Comparison of ENCODE assay signal across 8 cellular contexts in the genomic region with DNA sequence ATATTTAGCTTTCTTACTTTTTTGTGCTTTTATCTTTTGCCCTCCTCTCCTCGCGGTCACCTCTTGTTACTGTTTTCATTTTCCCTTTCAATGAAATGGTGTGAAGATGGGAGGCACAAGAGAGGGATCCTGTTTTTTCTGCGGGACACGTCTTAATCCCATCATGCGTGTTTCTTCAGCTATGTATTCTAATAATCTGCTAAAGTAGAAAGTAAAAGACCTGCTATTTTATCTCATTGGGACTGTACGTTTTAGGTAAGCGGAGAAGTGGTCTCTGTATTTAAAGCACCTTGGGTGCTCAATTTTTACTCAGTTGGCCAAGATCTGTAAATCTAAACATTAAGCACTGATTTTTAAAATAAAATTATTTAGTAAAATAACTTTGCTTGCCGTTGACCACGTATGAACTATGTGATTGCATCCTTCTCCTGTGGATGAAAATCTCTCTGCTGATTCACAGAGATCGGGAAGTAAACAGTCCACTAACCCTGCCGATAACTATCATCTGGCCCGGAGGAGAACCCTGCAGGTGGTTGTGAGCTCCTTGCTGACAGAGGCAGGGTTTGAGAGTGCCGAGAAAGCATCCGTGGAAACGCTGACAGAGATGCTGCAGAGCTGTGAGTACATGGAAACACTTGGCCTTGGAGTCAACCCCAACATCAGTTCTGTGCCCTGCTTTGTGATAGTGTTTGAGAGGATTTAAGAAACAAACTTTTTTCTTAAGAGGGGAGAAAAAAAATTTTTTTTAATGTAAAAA. TPM values are rescaled to one million over a fixed set of nuclear protein-coding genes. Genes with fewer than 3 reads are reported as not detected.
DNase-seq lines count a peak whose midpoint lies in the region; ATAC-seq, FAIRE-seq and TF ChIP-seq lines count a peak whose summit lies in the region.

No MANE protein-coding gene starts in this region.

- no peaks in the 10 kb centered on the region for H3K9me2 ChIP-seq in GM23248 (ENCODE audit: insufficient read depth)

- peak overlapping the region; percentile 88 for H3K4me3 ChIP-seq in GM23248
- H3K4me3 ChIP-seq in SK-N-MC = peak overlapping the region; percentile 92
- H3K4me3 ChIP-seq in foreskin fibroblast (ENCODE audit: low read depth in 1 of 2, low read length in 2 of 2) = peak overlapping the region; percentile 60 to 79
- H3K4me3 ChIP-seq in gastrocnemius medialis = peak overlapping the region; percentile 67 to 78 (median 71)

- H3K9me3 ChIP-seq in GM23248 (ENCODE audit: low read depth) = no peaks in the 10 kb centered on the region
- no peaks in the 10 kb centered on the region for H3K9me3 ChIP-seq in SK-N-MC (ENCODE audit: low read depth, low read length)
- H3K9me3 ChIP-seq in gastrocnemius medialis = no peaks in the 10 kb centered on the region

- no peak for FAIRE-seq in H54 (lab: Jason Lieb, UNC)

- peaks cover 17% of the 10 kb centered on the region for H3K79me2 ChIP-seq in GM23248 (ENCODE audit: insufficient read depth)

- TF ChIP-seq CTCF in foreskin fibroblast (IDR thresholded peaks at IDR 0.05; ENCODE audit: low read depth, low read length) = no peak
- no peak for TF ChIP-seq CTCF in gastrocnemius medialis (IDR thresholded peaks at IDR 0.05 in 4 of 5, conservative IDR thresholded peaks at IDR 0.05 in 1 of 5)

- H3K9ac ChIP-seq in GM23248 (peak overlapping the region; percentile 87), SK-N-MC (ENCODE audit: insufficient read length) (peak overlapping the region; percentile 91)

- H3K27ac ChIP-seq in GM23248 = peak overlapping the region; percentile 84
- no peak overlapping the region for H3K27ac ChIP-seq in SK-N-MC
- peak overlapping the region; percentile 89 to 94 (median 92) for H3K27ac ChIP-seq in gastrocnemius medialis

- H2AFZ ChIP-seq in GM23248 = peak overlapping the region; percentile 89

- WGBS in GM23248 (ENCODE audit: low coverage in 1 of 2, low lambda C conversion rate in 2 of 2, missing lambda C conversion rate in 2 of 2), 2 experiments = 13% methylated on average over 15 of the region's 15 CpGs

- intact Hi-C loops in gastrocnemius medialis (cut with DNase I; ENCODE audit: low total_unique reads) = loop anchor here (1.0 to 5.0 kb wide), 3 partner anchors 130 to 511 kb away; partner anchors contain the start of genes BYSL, MED20, MRPS10 and UBR2

- DNase-seq in GM23248 = peak; percentile 42
- no peak for DNase-seq in SK-N-MC (ENCODE audit: low read depth, low spot score)
- DNase-seq in foreskin fibroblast = peak in 1 of 2 donors; percentile 19
- no peak for DNase-seq in gastrocnemius medialis
- DNase-seq in NCI-H2029 (lab: John Stamatoyannopoulos, UW) = no peak
- DNase-seq in H54 (ENCODE audit: insufficient read length, low spot score) = no peak
- no peak for DNase-seq in nucleus accumbens (lab: John Stamatoyannopoulos, UW)

- H3K27me3 ChIP-seq in GM23248 (replicated peaks; ENCODE audit: insufficient read depth) (no peaks in the 10 kb centered on the region), gastrocnemius medialis (peaks cover 0 to 19% (median 0%) of the 10 kb centered on the region in 3 donors)

- H3K4me1 ChIP-seq in GM23248 (ENCODE audit: insufficient read depth) (no peaks in the 10 kb centered on the region), gastrocnemius medialis (peaks cover 16 to 24% of the 10 kb centered on the region in 2 donors)

- no peaks in the 10 kb centered on the region for H4K20me1 ChIP-seq in GM23248 (ENCODE audit: insufficient read depth)

- H3K4me2 ChIP-seq in GM23248 (ENCODE audit: unreplicated experiment) = peak overlapping the region; percentile 86

- H3K36me3 ChIP-seq in GM23248 (ENCODE audit: low read depth) (peaks cover 9% of the 10 kb centered on the region; the same call in 1 of the 2 replicates), SK-N-MC (ENCODE audit: insufficient read depth, low read length) (peaks cover 25% of the 10 kb centered on the region), gastrocnemius medialis (peaks cover 0 to 29% of the 10 kb centered on the region in 2 donors)

- ATAC-seq in gastrocnemius medialis (no peak), HG02840 (IDR thresholded peaks at IDR 0.05; ENCODE audit: low FRiP score, unreplicated experiment) (no peak)

- no peaks in the 10 kb centered on the region; the same call in 1 of the 2 replicates for H3F3A ChIP-seq in GM23248 (ENCODE audit: insufficient read depth)

- TF ChIP-seq POLR2A in gastrocnemius medialis (IDR thresholded peaks at IDR 0.05) (no peak), H54 (IDR thresholded peaks at IDR 0.05; ENCODE audit: low read depth, low read length) (no peak)

- in situ Hi-C loops in GM23248 (cut with MboI) (no loop called here), gastrocnemius medialis (cut with MboI; ENCODE audit: low sequenced_read_pairs in 4 of 4) (no loop called here)

RNA-seq across cellular contexts. Expression of gene TAF8, which starts 0.8 kb away (rescaled TPM):
- total RNA-seq in GM23248 (2014; rRNA removed; shearing (Covaris generic)) = 8.6 and 17.2 TPM in 2 replicates
- polyA plus RNA-seq in GM23248 (2016; fragmentation: Nextera tagmentation; extraction: Ambion mirVana) = 6.9 and 7.4 TPM in 2 replicates
- 10 to 100 TPM; 16.3 to 49.2 (median 35.6) TPM for total RNA-seq in gastrocnemius medialis
